Comparison of ENCODE assay signal across 11 cellular contexts in the genomic region with DNA sequence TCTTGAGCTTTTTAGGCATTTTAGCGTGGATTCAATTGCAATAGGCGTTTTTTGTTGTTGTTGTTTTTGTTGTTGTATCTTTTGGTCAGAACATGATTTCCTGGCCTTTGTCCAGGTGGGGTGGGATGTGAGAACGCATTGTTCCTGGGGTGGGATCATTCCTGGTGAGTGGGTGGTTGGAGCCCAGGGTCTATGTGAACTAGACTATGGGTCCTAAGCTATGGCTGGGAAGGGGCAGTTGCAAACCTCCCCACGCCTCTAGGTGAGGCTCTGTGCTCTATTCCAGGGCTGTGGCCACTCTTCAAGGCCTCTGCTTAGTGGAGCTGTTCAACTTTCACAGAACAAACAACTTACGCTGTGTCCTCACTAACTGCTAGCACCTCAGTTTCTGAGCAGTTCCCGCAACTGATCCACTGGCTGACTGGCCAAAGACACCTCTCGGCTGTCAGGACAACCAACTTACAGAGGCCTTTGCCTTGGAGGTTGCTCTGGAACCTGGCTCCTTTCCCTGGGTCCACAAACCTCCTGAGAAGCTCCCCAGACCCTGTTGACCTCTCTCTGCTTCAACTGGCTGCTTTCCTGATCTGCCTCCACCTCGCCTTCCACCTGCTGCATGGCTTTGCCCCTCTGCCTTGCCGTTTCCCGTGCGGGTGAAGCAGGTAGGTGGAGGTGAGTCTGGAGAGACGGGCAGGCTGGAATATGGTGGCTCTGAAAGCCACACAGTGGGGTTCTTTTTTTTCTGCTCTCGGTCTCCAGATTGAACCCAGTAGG. TPM values are rescaled to one million over a fixed set of nuclear protein-coding genes. Genes with fewer than 3 reads are reported as not detected.
A peak's percentile ranks its signal among the peaks of the same experiment; 100 is the strongest.
DNase-seq lines count a peak whose midpoint lies in the region; ATAC-seq and TF ChIP-seq lines count a peak whose summit lies in the region.
"Had no signal": no experiment of that assay in that cellular context is flagged by ENCODE, and none has a peak within 500 bp of the region (broad histone marks: within the 10 kb centered on the region; RNA-seq: fewer than 3 reads in every experiment).

No MANE protein-coding gene starts in this region.

- H3K27me3 Mint-ChIP-seq in T-helper 1 cell treated with Interleukin-12 subunit alpha and Interleukin-12 subunit beta and Interleukin-4 antibody, amounts not matched to agents 30 μg/mL and 1 μg/mL, for 36 hours (ENCODE audit: low read depth) = no peaks in the 10 kb centered on the region
- no peaks in the 10 kb centered on the region for H3K27me3 Mint-ChIP-seq in activated T-helper 2 cell treated with anti-CD3 and anti-CD28 coated beads, Interferon-gamma antibody, Interleukin-2, Interleukin-4, amounts not matched to agents 10 μg/mL and 5 μg/mL and 100 μg/mL, durations not matched to agents 14 hours and 24 hours and 36 hours (ENCODE audit: low read depth)

- peak overlapping the region; percentile 87 for H3K4me3 Mint-ChIP-seq in T-helper 1 cell treated with Interleukin-12 subunit alpha and Interleukin-12 subunit beta and Interleukin-4 antibody, amounts not matched to agents 30 μg/mL and 1 μg/mL, for 36 hours
- peak overlapping the region; percentile 88 for H3K4me3 Mint-ChIP-seq in activated T-helper 2 cell treated with anti-CD3 and anti-CD28 coated beads, Interferon-gamma antibody, Interleukin-2, Interleukin-4, amounts not matched to agents 10 μg/mL and 5 μg/mL and 100 μg/mL, durations not matched to agents 14 hours and 24 hours and 36 hours (ENCODE audit: low read depth)

- H3K9me3 ChIP-seq in lower lobe of right lung (no peaks in the 10 kb centered on the region), subcutaneous abdominal adipose tissue (ENCODE audit: control insufficient read depth in 5 of 5, low read length in 5 of 5) (no peaks in the 10 kb centered on the region)

- H3K27me3 ChIP-seq in lower lobe of right lung (ENCODE audit: low read depth) (no peaks in the 10 kb centered on the region), subcutaneous abdominal adipose tissue (ENCODE audit: control insufficient read depth in 5 of 5, insufficient read depth in 4 of 5, low read length in 5 of 5) (no peaks in the 10 kb centered on the region)

- peak overlapping the region; percentile 43 for H3K27ac Mint-ChIP-seq in T-helper 1 cell treated with Interleukin-12 subunit alpha and Interleukin-12 subunit beta and Interleukin-4 antibody, amounts not matched to agents 30 μg/mL and 1 μg/mL, for 36 hours
- peak overlapping the region; percentile 98 for H3K27ac Mint-ChIP-seq in activated T-helper 2 cell treated with anti-CD3 and anti-CD28 coated beads, Interferon-gamma antibody, Interleukin-2, Interleukin-4, amounts not matched to agents 10 μg/mL and 5 μg/mL and 100 μg/mL, durations not matched to agents 14 hours and 24 hours and 36 hours

- H3K4me1 Mint-ChIP-seq in T-helper 1 cell treated with Interleukin-12 subunit alpha and Interleukin-12 subunit beta and Interleukin-4 antibody, amounts not matched to agents 30 μg/mL and 1 μg/mL, for 36 hours (ENCODE audit: low read depth) = peaks cover 30% of the 10 kb centered on the region
- H3K4me1 Mint-ChIP-seq in activated T-helper 2 cell treated with anti-CD3 and anti-CD28 coated beads, Interferon-gamma antibody, Interleukin-2, Interleukin-4, amounts not matched to agents 10 μg/mL and 5 μg/mL and 100 μg/mL, durations not matched to agents 14 hours and 24 hours and 36 hours (ENCODE audit: low read depth) = peaks cover 28% of the 10 kb centered on the region

- DNase-seq in T-helper 1 cell (no peak), lower lobe of right lung (peak; percentile 31), DMS 273 (lab: John Stamatoyannopoulos, UW; ENCODE audit: unreplicated experiment) (no peak), HEK293T (ENCODE audit: extremely low spot score) (no peak)
- no peak for DNase-seq in activated T-helper 2 cell treated with anti-CD3 and anti-CD28 coated beads, Interferon-gamma antibody, Interleukin-2, Interleukin-4, amounts not matched to agents 10 μg/mL and 5 μg/mL and 100 μg/mL, durations not matched to agents 14 hours and 24 hours and 36 hours (ENCODE audit: low spot score)
- DNase-seq: ACHN had no signal

- H3K27ac ChIP-seq in lower lobe of right lung = peak overlapping the region; percentile 94
- no peak overlapping the region for H3K27ac ChIP-seq in subcutaneous abdominal adipose tissue (ENCODE audit: low read depth, low read length)

- H3K4me1 ChIP-seq in lower lobe of right lung (peaks cover 22% of the 10 kb centered on the region), subcutaneous abdominal adipose tissue (ENCODE audit: control insufficient read depth in 5 of 5, insufficient read depth in 5 of 5, low read length in 5 of 5) (peaks cover 3 to 25% (median 21%) of the 10 kb centered on the region in 5 donors)

- CTCF ChIA-PET in HEK293T (lab: Yijun Ruan, JAX) = interaction anchor here (0.6 to 0.9 kb wide), 4 partner anchors 9 to 527 kb away, joined by 3 to 4 read pairs (median 3); no protein-coding TSS in a partner anchor

- no peak for TF ChIP-seq CTCF in lower lobe of right lung (IDR thresholded peaks at IDR 0.05)

- H3K4me3 ChIP-seq in lower lobe of right lung (peak overlapping the region; percentile 62), subcutaneous abdominal adipose tissue (ENCODE audit: low read depth in 1 of 5, low read length in 5 of 5) (peak overlapping the region; percentile 75 to 94 (median 81))

- peaks cover 6% of the 10 kb centered on the region for H3K36me3 Mint-ChIP-seq in T-helper 1 cell treated with Interleukin-12 subunit alpha and Interleukin-12 subunit beta and Interleukin-4 antibody, amounts not matched to agents 30 μg/mL and 1 μg/mL, for 36 hours (ENCODE audit: low read depth)
- H3K36me3 Mint-ChIP-seq in activated T-helper 2 cell treated with anti-CD3 and anti-CD28 coated beads, Interferon-gamma antibody, Interleukin-2, Interleukin-4, amounts not matched to agents 10 μg/mL and 5 μg/mL and 100 μg/mL, durations not matched to agents 14 hours and 24 hours and 36 hours (ENCODE audit: low read depth) = peaks cover 14% of the 10 kb centered on the region

- H3K36me3 ChIP-seq in lower lobe of right lung = no peaks in the 10 kb centered on the region
- H3K36me3 ChIP-seq in subcutaneous abdominal adipose tissue (ENCODE audit: control insufficient read depth in 5 of 5, insufficient read depth in 5 of 5, low read length in 5 of 5) = no peaks in the 10 kb centered on the region

- ATAC-seq in lower lobe of right lung (peak in 1 of 2 donors; percentile 2), GM21367 (IDR thresholded peaks at IDR 0.05; ENCODE audit: unreplicated experiment) (no peak)

- intact Hi-C loops in activated T-helper 2 cell treated with anti-CD3 and anti-CD28 coated beads, Interferon-gamma antibody, Interleukin-2, Interleukin-4, amounts not matched to agents 10 μg/mL and 5 μg/mL and 100 μg/mL, durations not matched to agents 14 hours and 24 hours and 36 hours (cut with micrococcal nuclease) = loop anchor here (1.0 to 5.0 kb wide), 4 partner anchors 14 to 191 kb away; partner anchors contain the start of genes BEST4, DYNLT4, HECTD3 and RNU5D-1
- intact Hi-C loops in lower lobe of right lung (cut with DNase I) = no loop called here

- no peaks in the 10 kb centered on the region for H3K9me3 Mint-ChIP-seq in T-helper 1 cell treated with Interleukin-12 subunit alpha and Interleukin-12 subunit beta and Interleukin-4 antibody, amounts not matched to agents 30 μg/mL and 1 μg/mL, for 36 hours
- H3K9me3 Mint-ChIP-seq in activated T-helper 2 cell treated with anti-CD3 and anti-CD28 coated beads, Interferon-gamma antibody, Interleukin-2, Interleukin-4, amounts not matched to agents 10 μg/mL and 5 μg/mL and 100 μg/mL, durations not matched to agents 14 hours and 24 hours and 36 hours = no peaks in the 10 kb centered on the region

- POLR2A ChIA-PET in HEK293T (lab: Yijun Ruan, JAX) = interaction anchor here (0.8 to 6.8 kb wide), 10 partner anchors 10 to 482 kb away, joined by 3 to 137 read pairs (median 7); partner anchors contain the start of genes BTBD19, DYNLT4, PLK3 and PTCH2

- H3K9ac ChIP-seq in subcutaneous abdominal adipose tissue (ENCODE audit: low read length in 5 of 5) = peak overlapping the region in 2 of 5 donors; percentile 69 to 97

TF ChIP-seq in HEK293T, 16 proteins besides CTCF, POLR2A, EP300 and RAD21:
- TF ChIP-seq ELF4 (IDR thresholded peaks at IDR 0.05) = no peak
- TF ChIP-seq SUZ12 (IDR thresholded peaks at IDR 0.05) = no peak
- no peak for TF ChIP-seq NFRKB (IDR thresholded peaks at IDR 0.05)
- TF ChIP-seq, protein P1, sequence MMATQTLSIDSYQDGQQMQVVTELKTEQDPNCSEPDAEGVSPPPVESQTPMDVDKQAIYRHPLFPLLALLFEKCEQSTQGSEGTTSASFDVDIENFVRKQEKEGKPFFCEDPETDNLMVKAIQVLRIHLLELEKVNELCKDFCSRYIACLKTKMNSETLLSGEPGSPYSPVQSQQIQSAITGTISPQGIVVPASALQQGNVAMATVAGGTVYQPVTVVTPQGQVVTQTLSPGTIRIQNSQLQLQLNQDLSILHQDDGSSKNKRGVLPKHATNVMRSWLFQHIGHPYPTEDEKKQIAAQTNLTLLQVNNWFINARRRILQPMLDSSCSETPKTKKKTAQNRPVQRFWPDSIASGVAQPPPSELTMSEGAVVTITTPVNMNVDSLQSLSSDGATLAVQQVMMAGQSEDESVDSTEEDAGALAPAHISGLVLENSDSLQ (IDR thresholded peaks at IDR 0.05) = no peak
- no peak for TF ChIP-seq SP1 (IDR thresholded peaks at IDR 0.05)
- no peak for TF ChIP-seq LEF1 (IDR thresholded peaks at IDR 0.05; ENCODE audit: borderline replicate concordance)
TF ChIP-seq in HEK293T: peak in this region for 0.

RNA-seq across cellular contexts. Expression of gene BTBD19, which starts 12.8 kb away (rescaled TPM):
- 17.0 and 19.8 TPM in 2 replicates for total RNA-seq in activated T-helper 2 cell treated with anti-CD3 and anti-CD28 coated beads, Interferon-gamma antibody, Interleukin-2, Interleukin-4, amounts not matched to agents 10 μg/mL and 5 μg/mL and 100 μg/mL, durations not matched to agents 14 hours and 24 hours and 36 hours
- 8.7 TPM for total RNA-seq in lower lobe of right lung
- total RNA-seq: SK-MEL-5 had no signal

RNA-seq across cellular contexts. Expression of gene DYNLT4, which starts 14.0 kb away (rescaled TPM):
- 0.32 TPM in 1 of 2 replicates, not detected in the other for total RNA-seq in activated T-helper 2 cell treated with anti-CD3 and anti-CD28 coated beads, Interferon-gamma antibody, Interleukin-2, Interleukin-4, amounts not matched to agents 10 μg/mL and 5 μg/mL and 100 μg/mL, durations not matched to agents 14 hours and 24 hours and 36 hours
- total RNA-seq in lower lobe of right lung = 5.2 TPM
- total RNA-seq: SK-MEL-5, urinary bladder had no signal

RNA-seq across cellular contexts. Expression of gene PLK3, which starts 21.0 kb away (rescaled TPM):
- total RNA-seq in activated T-helper 2 cell treated with anti-CD3 and anti-CD28 coated beads, Interferon-gamma antibody, Interleukin-2, Interleukin-4, amounts not matched to agents 10 μg/mL and 5 μg/mL and 100 μg/mL, durations not matched to agents 14 hours and 24 hours and 36 hours = 128 and 135 TPM in 2 replicates
- 27.7 TPM for total RNA-seq in lower lobe of right lung

RNA-seq across cellular contexts. Expression of gene PTCH2, which starts 21.9 kb away (rescaled TPM):
- total RNA-seq in activated T-helper 2 cell treated with anti-CD3 and anti-CD28 coated beads, Interferon-gamma antibody, Interleukin-2, Interleukin-4, amounts not matched to agents 10 μg/mL and 5 μg/mL and 100 μg/mL, durations not matched to agents 14 hours and 24 hours and 36 hours = 0.59 and 0.74 TPM in 2 replicates
- 1.0 TPM for total RNA-seq in lower lobe of right lung

RNA-seq across cellular contexts. Expression of gene BEST4, which starts 33.2 kb away (rescaled TPM):
- 0.91 and 1.7 TPM in 2 replicates for total RNA-seq in activated T-helper 2 cell treated with anti-CD3 and anti-CD28 coated beads, Interferon-gamma antibody, Interleukin-2, Interleukin-4, amounts not matched to agents 10 μg/mL and 5 μg/mL and 100 μg/mL, durations not matched to agents 14 hours and 24 hours and 36 hours
- total RNA-seq in lower lobe of right lung = 1.7 TPM
- total RNA-seq: SK-MEL-5, urinary bladder had no signal
